In the genomic region with DNA sequence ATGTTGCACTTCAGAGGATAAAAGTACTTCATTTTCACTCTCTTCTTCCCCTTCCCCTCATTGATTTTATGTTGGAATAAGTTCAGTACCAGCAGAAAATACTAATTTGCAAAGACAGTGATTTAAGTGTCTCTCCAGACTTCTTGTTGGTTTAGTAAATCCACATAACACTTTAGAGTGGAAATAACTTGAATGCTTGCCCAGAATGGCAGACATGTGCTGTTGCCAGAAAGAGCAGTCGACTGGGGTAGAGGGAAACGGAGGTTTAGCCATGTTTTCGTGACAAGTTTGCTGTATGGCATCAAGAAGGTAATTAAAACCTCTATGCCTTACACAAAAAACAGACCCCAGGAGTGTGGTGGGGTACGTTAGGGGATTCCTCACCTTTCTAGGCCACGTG, we compare ENCODE assay signal across 18 cellular contexts.
DNase-seq lines count a peak whose midpoint lies in the region; ATAC-seq and TF ChIP-seq lines count a peak whose summit lies in the region.
"Had no signal": no experiment of that assay in that cellular context is flagged by ENCODE, and none has a peak within 500 bp of the region (broad histone marks: within the 10 kb centered on the region; RNA-seq: fewer than 3 reads in every experiment).

No MANE protein-coding gene starts in this region.

- H3K36me3 ChIP-seq in osteoblast (ENCODE audit: insufficient read depth, low read length), result no peaks in the 10 kb centered on the region
- no peaks in the 10 kb centered on the region for H3K36me3 ChIP-seq in HAP-1 (replicated peaks)
- H3K36me3 ChIP-seq: BLaER1, ovary, upper lobe of left lung had no signal

- H3K79me2 ChIP-seq in osteoblast (ENCODE audit: insufficient read depth, low read length), result no peaks in the 10 kb centered on the region

- in situ Hi-C loops in HAP-1 (cut with MboI; ENCODE audit: low sequenced_read_pairs), result no loop called here

- H3K4me3 ChIP-seq in osteoblast (ENCODE audit: insufficient read depth, low read length), result no peak overlapping the region
- H3K4me3 ChIP-seq in HAP-1, result no peak overlapping the region
- H3K4me3 ChIP-seq: BLaER1, ovary had no signal

- no peaks in the 10 kb centered on the region for H3K27me3 ChIP-seq in osteoblast (ENCODE audit: insufficient read depth, low read length)
- H3K27me3 ChIP-seq in HAP-1 (ENCODE audit: low read depth), result no peaks in the 10 kb centered on the region; the same call in 1 of the 2 replicates
- H3K27me3 ChIP-seq: BLaER1, ovary, upper lobe of left lung had no signal

- no peak overlapping the region for H3K4me2 ChIP-seq in osteoblast (ENCODE audit: insufficient read depth, low read length)
- H3K4me2 ChIP-seq: BLaER1 had no signal

- H3K27ac ChIP-seq in osteoblast (ENCODE audit: low read depth, low read length), result no peak overlapping the region
- H3K27ac ChIP-seq: 22Rv1, BLaER1, ovary had no signal

- ATAC-seq in HG03342 (IDR thresholded peaks at IDR 0.05; ENCODE audit: unreplicated experiment), result no peak
- ATAC-seq: HCT116; stimulated activated effector memory CD8-positive, alpha-beta T cell treated with anti-CD3 and anti-CD28 coated beads, Interleukin-12 subunit alpha, Interleukin-12 subunit beta, amount 100 ng/mL, for 72 hours had no signal

- no peak for TF ChIP-seq CTCF in osteoblast (IDR thresholded peaks at IDR 0.05; ENCODE audit: extremely low read depth, low read depth, low read length)

- no peak overlapping the region for H2AFZ ChIP-seq in osteoblast (ENCODE audit: low read length)

- DNase-seq in DMS 273 (lab: John Stamatoyannopoulos, UW; ENCODE audit: unreplicated experiment) (peak; percentile 25), DMS 273 treated with DMSO at 0.1 percent for 48 hours (lab: John Stamatoyannopoulos, UW) (no peak), NCI-H1105 (lab: John Stamatoyannopoulos, UW) (peak; percentile 30), astrocyte of the hippocampus (ENCODE audit: low read depth, low spot score) (peak; percentile 85), osteoblast (ENCODE audit: insufficient read length, low spot score, missing footprints) (peak; percentile 9), HAP-1 (ENCODE audit: low spot score in 2 of 2) (no peak), foreskin melanocyte (no peak)
- DNase-seq: activated naive CD8-positive, alpha-beta T cell treated with anti-CD3 and anti-CD28 coated beads, Interleukin-2, amount 10 ng/mL, durations not matched to agents 7 days and 5 days; activated T-cell treated with anti-CD3 and anti-CD28 coated beads, Interleukin-2, amount 50 U/mL, for 1 hour; effector CD4-positive, alpha-beta T cell; NCI-H748 treated with DMSO at 0.1 percent for 48 hours; ovary had no signal

- no peaks in the 10 kb centered on the region for H3K4me1 ChIP-seq in osteoblast (ENCODE audit: insufficient read depth, low read length)
- no peaks in the 10 kb centered on the region for H3K4me1 ChIP-seq in HAP-1
- H3K4me1 ChIP-seq: BLaER1 had no signal

- H3K9me3 ChIP-seq in osteoblast (ENCODE audit: low read depth, low read length), result no peaks in the 10 kb centered on the region
- no peaks in the 10 kb centered on the region for H3K9me3 ChIP-seq in HAP-1
- H3K9me3 ChIP-seq: ovary, upper lobe of left lung had no signal

- no peaks in the 10 kb centered on the region for H4K20me1 ChIP-seq in osteoblast (ENCODE audit: insufficient read depth, low read length)
- H4K20me1 ChIP-seq: BLaER1 had no signal

Comparison
In these comparisons a context has a peak if more than half of its experiments do, and no peak if none do; other contexts are left out.
1. DNase-seq: peak in DMS 273 (single experiment), NCI-H1105 (single experiment), astrocyte of the hippocampus (single experiment) and osteoblast (single experiment); none in DMS 273 treated with DMSO at 0.1 percent for 48 hours (single experiment), HAP-1 (0 of 2) and foreskin melanocyte (single experiment).